In the genomic region with DNA sequence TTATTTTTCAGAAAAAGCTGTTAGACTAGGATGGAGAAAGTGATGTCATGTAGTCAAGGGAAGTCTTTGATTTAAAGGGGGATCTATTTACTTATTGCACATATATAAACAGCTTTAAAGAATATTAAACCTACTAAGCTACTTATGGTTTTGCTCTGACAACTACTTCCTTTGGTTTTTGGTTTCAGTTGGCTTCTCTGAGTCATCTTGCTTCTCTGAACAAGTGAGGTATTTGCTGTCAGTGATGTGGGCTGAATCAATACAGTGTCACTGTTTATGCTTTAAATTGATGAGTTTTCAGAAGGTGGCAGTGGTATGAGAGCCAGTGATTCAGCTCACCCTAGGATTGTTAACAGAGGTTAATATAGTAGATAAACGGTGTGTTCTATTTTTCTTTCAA, we compare ENCODE assay signal across 1 cellular context.
TF ChIP-seq lines count a peak whose summit lies in the region.

No MANE protein-coding gene starts in this region.

TF ChIP-seq in GM12878, 131 proteins besides CTCF, POLR2A, EP300 and RAD21 (continued from another document):
- TF ChIP-seq NR2C1 (IDR thresholded peaks at IDR 0.05) (no peak), NR2F1 (conservative IDR thresholded peaks at IDR 0.05) (no peak), WRNIP1 (IDR thresholded peaks at IDR 0.05; ENCODE audit: borderline replicate concordance, low read depth, low read length) (no peak), SREBF1 (IDR thresholded peaks at IDR 0.05; ENCODE audit: low read length) (no peak), HDGF (IDR thresholded peaks at IDR 0.05) (no peak), DPF2 (IDR thresholded peaks at IDR 0.05) (peak; percentile 32; the same call in 1 of the 2 replicates), IKZF1 (conservative IDR thresholded peaks at IDR 0.05) (no peak), HCFC1 (IDR thresholded peaks at IDR 0.05; ENCODE audit: low read length) (no peak), EGR1 (IDR thresholded peaks at IDR 0.05; ENCODE audit: borderline replicate concordance in 1 of 2, low read depth in 2 of 2, low read length in 2 of 2) (no peak), FOXK2 (IDR thresholded peaks at IDR 0.05) (no peak), MEF2B (IDR thresholded peaks at IDR 0.05; ENCODE audit: partially characterized antibody, poor library complexity, severe bottlenecking) (no peak), SUPT20H (IDR thresholded peaks at IDR 0.05; ENCODE audit: borderline replicate concordance, control insufficient read depth, low read depth, low read length) (no peak), EED (IDR thresholded peaks at IDR 0.05; ENCODE audit: low read depth) (no peak), CBX3 (IDR thresholded peaks at IDR 0.05; ENCODE audit: borderline replicate concordance, low read depth) (no peak), JUNB (IDR thresholded peaks at IDR 0.05) (peak; percentile 90), PAX5 (IDR thresholded peaks at IDR 0.05; ENCODE audit: borderline replicate concordance, low read depth, low read length) (no peak), NRF1 (conservative IDR thresholded peaks at IDR 0.05; ENCODE audit: low read depth, low read length) (no peak), SMAD1 (IDR thresholded peaks at IDR 0.05; ENCODE audit: low read depth, partially characterized antibody) (no peak)
- TF ChIP-seq, protein P1, sequence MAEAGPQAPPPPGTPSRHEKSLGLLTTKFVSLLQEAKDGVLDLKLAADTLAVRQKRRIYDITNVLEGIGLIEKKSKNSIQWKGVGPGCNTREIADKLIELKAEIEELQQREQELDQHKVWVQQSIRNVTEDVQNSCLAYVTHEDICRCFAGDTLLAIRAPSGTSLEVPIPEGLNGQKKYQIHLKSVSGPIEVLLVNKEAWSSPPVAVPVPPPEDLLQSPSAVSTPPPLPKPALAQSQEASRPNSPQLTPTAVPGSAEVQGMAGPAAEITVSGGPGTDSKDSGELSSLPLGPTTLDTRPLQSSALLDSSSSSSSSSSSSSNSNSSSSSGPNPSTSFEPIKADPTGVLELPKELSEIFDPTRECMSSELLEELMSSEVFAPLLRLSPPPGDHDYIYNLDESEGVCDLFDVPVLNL (IDR thresholded peaks at IDR 0.05; ENCODE audit: low read depth, low read length): no peak
- TF ChIP-seq, protein P2, sequence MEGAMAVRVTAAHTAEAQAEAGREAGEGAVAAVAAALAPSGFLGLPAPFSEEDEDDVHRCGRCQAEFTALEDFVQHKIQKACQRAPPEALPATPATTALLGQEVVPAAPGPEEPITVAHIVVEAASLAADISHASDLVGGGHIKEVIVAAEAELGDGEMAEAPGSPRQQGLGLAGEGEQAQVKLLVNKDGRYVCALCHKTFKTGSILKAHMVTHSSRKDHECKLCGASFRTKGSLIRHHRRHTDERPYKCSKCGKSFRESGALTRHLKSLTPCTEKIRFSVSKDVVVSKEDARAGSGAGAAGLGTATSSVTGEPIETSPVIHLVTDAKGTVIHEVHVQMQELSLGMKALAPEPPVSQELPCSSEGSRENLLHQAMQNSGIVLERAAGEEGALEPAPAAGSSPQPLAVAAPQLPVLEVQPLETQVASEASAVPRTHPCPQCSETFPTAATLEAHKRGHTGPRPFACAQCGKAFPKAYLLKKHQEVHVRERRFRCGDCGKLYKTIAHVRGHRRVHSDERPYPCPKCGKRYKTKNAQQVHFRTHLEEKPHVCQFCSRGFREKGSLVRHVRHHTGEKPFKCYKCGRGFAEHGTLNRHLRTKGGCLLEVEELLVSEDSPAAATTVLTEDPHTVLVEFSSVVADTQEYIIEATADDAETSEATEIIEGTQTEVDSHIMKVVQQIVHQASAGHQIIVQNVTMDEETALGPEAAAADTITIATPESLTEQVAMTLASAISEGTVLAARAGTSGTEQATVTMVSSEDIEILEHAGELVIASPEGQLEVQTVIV (IDR thresholded peaks at IDR 0.05; ENCODE audit: borderline replicate concordance, partially characterized antibody): no peak
- TF ChIP-seq, protein P3, sequence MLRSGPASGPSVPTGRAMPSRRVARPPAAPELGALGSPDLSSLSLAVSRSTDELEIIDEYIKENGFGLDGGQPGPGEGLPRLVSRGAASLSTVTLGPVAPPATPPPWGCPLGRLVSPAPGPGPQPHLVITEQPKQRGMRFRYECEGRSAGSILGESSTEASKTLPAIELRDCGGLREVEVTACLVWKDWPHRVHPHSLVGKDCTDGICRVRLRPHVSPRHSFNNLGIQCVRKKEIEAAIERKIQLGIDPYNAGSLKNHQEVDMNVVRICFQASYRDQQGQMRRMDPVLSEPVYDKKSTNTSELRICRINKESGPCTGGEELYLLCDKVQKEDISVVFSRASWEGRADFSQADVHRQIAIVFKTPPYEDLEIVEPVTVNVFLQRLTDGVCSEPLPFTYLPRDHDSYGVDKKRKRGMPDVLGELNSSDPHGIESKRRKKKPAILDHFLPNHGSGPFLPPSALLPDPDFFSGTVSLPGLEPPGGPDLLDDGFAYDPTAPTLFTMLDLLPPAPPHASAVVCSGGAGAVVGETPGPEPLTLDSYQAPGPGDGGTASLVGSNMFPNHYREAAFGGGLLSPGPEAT (IDR thresholded peaks at IDR 0.05; ENCODE audit: low read depth): no peak
- TF ChIP-seq, protein P4, sequence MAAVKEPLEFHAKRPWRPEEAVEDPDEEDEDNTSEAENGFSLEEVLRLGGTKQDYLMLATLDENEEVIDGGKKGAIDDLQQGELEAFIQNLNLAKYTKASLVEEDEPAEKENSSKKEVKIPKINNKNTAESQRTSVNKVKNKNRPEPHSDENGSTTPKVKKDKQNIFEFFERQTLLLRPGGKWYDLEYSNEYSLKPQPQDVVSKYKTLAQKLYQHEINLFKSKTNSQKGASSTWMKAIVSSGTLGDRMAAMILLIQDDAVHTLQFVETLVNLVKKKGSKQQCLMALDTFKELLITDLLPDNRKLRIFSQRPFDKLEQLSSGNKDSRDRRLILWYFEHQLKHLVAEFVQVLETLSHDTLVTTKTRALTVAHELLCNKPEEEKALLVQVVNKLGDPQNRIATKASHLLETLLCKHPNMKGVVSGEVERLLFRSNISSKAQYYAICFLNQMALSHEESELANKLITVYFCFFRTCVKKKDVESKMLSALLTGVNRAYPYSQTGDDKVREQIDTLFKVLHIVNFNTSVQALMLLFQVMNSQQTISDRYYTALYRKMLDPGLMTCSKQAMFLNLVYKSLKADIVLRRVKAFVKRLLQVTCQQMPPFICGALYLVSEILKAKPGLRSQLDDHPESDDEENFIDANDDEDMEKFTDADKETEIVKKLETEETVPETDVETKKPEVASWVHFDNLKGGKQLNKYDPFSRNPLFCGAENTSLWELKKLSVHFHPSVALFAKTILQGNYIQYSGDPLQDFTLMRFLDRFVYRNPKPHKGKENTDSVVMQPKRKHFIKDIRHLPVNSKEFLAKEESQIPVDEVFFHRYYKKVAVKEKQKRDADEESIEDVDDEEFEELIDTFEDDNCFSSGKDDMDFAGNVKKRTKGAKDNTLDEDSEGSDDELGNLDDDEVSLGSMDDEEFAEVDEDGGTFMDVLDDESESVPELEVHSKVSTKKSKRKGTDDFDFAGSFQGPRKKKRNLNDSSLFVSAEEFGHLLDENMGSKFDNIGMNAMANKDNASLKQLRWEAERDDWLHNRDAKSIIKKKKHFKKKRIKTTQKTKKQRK (IDR thresholded peaks at IDR 0.05; ENCODE audit: low read depth, low read length): no peak
- TF ChIP-seq, protein P5, sequence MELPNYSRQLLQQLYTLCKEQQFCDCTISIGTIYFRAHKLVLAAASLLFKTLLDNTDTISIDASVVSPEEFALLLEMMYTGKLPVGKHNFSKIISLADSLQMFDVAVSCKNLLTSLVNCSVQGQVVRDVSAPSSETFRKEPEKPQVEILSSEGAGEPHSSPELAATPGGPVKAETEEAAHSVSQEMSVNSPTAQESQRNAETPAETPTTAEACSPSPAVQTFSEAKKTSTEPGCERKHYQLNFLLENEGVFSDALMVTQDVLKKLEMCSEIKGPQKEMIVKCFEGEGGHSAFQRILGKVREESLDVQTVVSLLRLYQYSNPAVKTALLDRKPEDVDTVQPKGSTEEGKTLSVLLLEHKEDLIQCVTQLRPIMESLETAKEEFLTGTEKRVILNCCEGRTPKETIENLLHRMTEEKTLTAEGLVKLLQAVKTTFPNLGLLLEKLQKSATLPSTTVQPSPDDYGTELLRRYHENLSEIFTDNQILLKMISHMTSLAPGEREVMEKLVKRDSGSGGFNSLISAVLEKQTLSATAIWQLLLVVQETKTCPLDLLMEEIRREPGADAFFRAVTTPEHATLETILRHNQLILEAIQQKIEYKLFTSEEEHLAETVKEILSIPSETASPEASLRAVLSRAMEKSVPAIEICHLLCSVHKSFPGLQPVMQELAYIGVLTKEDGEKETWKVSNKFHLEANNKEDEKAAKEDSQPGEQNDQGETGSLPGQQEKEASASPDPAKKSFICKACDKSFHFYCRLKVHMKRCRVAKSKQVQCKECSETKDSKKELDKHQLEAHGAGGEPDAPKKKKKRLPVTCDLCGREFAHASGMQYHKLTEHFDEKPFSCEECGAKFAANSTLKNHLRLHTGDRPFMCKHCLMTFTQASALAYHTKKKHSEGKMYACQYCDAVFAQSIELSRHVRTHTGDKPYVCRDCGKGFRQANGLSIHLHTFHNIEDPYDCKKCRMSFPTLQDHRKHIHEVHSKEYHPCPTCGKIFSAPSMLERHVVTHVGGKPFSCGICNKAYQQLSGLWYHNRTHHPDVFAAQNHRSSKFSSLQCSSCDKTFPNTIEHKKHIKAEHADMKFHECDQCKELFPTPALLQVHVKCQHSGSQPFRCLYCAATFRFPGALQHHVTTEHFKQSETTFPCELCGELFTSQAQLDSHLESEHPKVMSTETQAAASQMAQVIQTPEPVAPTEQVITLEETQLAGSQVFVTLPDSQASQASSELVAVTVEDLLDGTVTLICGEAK (IDR thresholded peaks at IDR 0.05; ENCODE audit: borderline replicate concordance): no peak
